1 cellular context compared by ENCODE assay signal in the genomic region with DNA sequence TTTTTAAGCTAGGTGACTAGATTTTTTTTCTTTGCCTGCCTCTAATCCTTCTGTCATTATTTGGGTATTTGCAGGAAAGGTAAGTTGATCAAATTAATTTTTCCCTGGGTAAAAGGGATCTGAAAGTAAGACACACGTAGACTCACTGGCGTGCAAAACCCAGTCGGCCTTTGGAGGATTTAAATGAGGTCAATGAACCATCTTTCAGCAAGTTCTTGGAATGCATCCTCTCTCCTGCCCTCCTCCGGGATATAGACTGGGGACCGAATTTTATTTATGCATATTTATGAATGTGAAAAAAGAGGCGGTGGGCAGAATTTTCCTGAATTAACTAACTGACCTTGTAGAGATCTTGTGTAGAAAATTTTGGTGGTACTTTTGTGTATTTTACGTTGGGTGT.
TF ChIP-seq lines count a peak whose summit lies in the region.

No MANE protein-coding gene starts in this region.

TF ChIP-seq in neural cell, 6 proteins besides CTCF, POLR2A, EP300 and RAD21 (continued from another document):
- TF ChIP-seq, protein P1, sequence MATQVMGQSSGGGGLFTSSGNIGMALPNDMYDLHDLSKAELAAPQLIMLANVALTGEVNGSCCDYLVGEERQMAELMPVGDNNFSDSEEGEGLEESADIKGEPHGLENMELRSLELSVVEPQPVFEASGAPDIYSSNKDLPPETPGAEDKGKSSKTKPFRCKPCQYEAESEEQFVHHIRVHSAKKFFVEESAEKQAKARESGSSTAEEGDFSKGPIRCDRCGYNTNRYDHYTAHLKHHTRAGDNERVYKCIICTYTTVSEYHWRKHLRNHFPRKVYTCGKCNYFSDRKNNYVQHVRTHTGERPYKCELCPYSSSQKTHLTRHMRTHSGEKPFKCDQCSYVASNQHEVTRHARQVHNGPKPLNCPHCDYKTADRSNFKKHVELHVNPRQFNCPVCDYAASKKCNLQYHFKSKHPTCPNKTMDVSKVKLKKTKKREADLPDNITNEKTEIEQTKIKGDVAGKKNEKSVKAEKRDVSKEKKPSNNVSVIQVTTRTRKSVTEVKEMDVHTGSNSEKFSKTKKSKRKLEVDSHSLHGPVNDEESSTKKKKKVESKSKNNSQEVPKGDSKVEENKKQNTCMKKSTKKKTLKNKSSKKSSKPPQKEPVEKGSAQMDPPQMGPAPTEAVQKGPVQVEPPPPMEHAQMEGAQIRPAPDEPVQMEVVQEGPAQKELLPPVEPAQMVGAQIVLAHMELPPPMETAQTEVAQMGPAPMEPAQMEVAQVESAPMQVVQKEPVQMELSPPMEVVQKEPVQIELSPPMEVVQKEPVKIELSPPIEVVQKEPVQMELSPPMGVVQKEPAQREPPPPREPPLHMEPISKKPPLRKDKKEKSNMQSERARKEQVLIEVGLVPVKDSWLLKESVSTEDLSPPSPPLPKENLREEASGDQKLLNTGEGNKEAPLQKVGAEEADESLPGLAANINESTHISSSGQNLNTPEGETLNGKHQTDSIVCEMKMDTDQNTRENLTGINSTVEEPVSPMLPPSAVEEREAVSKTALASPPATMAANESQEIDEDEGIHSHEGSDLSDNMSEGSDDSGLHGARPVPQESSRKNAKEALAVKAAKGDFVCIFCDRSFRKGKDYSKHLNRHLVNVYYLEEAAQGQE (IDR thresholded peaks at IDR 0.05; ENCODE audit: borderline replicate concordance), result no peak
- TF ChIP-seq POLR2AphosphoS5 (IDR thresholded peaks at IDR 0.05), result no peak
- no peak for TF ChIP-seq SMC3 (conservative IDR thresholded peaks at IDR 0.05; ENCODE audit: poor library complexity)
- no peak for TF ChIP-seq MXI1 (conservative IDR thresholded peaks at IDR 0.05; ENCODE audit: poor library complexity, severe bottlenecking)
- TF ChIP-seq TAF1 (IDR thresholded peaks at IDR 0.05; ENCODE audit: low read depth), result no peak
